1 cellular context compared by ENCODE assay signal in the genomic region with DNA sequence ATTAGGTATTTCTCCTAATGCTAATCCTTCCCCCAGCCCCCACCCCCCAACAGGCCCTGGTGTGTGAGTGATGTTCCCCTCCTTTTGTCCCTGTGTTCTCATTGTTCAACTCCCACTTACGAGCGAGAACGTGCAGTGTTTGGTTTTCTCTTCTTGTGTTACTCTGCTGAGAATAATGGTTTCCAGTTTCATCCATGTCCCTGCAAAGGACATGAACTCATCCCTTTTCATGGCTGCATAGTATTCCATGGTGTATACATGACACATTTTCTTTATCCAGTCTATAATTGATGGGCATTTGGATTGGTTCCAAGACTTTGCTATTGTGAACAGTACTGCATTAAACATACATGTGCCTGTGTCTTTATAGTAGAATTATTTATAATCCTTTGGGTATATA.
A peak's percentile ranks its signal among the peaks of the same experiment; 100 is the strongest.
TF ChIP-seq lines count a peak whose summit lies in the region.

No MANE protein-coding gene starts in this region.

TF ChIP-seq in HEK293, 187 proteins besides CTCF, POLR2A, EP300 and RAD21:
- TF ChIP-seq, protein P1, sequence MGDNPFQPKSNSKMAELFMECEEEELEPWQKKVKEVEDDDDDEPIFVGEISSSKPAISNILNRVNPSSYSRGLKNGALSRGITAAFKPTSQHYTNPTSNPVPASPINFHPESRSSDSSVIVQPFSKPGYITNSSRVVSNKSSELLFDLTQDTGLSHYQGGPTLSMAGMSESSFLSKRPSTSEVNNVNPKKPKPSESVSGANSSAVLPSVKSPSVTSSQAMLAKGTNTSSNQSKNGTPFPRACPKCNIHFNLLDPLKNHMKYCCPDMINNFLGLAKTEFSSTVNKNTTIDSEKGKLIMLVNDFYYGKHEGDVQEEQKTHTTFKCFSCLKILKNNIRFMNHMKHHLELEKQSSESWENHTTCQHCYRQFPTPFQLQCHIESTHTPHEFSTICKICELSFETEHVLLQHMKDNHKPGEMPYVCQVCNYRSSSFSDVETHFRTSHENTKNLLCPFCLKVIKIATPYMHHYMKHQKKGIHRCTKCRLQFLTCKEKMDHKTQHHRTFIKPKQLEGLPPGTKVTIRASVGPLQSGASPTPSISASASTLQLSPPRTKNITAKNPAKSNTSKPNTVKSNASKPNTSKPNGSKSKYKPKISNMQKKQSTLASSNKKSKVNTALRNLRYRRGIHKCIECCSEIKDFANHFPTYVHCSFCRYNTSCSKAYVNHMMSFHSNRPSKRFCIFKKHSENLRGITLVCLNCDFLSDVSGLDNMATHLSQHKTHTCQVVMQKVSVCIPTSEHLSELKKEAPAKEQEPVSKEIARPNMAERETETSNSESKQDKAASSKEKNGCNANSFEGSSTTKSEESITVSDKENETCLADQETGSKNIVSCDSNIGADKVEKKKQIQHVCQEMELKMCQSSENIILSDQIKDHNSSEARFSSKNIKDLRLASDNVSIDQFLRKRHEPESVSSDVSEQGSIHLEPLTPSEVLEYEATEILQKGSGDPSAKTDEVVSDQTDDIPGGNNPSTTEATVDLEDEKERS (tag by site-specific recombination; IDR thresholded peaks at IDR 0.05), result peak; percentile 78; the same call in 1 of the 2 replicates
- peak; percentile 91 for TF ChIP-seq ZNF146 (tag by site-specific recombination; IDR thresholded peaks at IDR 0.05)
